In genomic region chr10:26439436-26440090, GRCh38 we compare ENCODE assay signal across 10 cellular contexts. TPM values are rescaled to one million over a fixed set of nuclear protein-coding genes. Genes with fewer than 3 reads are reported as not detected.
DNase-seq lines count a peak whose midpoint lies in the region; TF ChIP-seq lines count a peak whose summit lies in the region.
"Had no signal": no experiment of that assay in that cellular context is flagged by ENCODE, and none has a peak within 500 bp of the region (broad histone marks: within the 10 kb centered on the region; RNA-seq: fewer than 3 reads in every experiment).

No MANE protein-coding gene starts in this region.

- H3K9me3 Mint-ChIP-seq in activated naive CD4-positive, alpha-beta T cell treated with anti-CD3 and anti-CD28 coated beads for 36 hours, result no peaks in the 10 kb centered on the region

- H3K4me1 ChIP-seq in duodenal mucosa (ENCODE audit: control insufficient read depth in 1 of 2, insufficient read depth in 2 of 2, low read length in 2 of 2), result no peaks in the 10 kb centered on the region
- peaks cover 0 to 10% (median 0%) of the 10 kb centered on the region in 4 donors for H3K4me1 ChIP-seq in stomach

- TF ChIP-seq CTCF in NB4 (IDR thresholded peaks at IDR 0.05; ENCODE audit: low read depth, low read length) (no peak), stomach (IDR thresholded peaks at IDR 0.05) (no peak), GM10248 (IDR thresholded peaks at IDR 0.05; ENCODE audit: control extremely low read depth, extremely low read depth, low read depth, missing control alignments) (no peak)

- H3K27me3 ChIP-seq in duodenal mucosa (ENCODE audit: control insufficient read depth in 1 of 2, insufficient read depth in 2 of 2, low read length in 2 of 2) (no peaks in the 10 kb centered on the region), stomach (peaks cover 0 to 20% (median 16%) of the 10 kb centered on the region in 3 donors)

- H3K4me1 Mint-ChIP-seq in activated naive CD4-positive, alpha-beta T cell treated with anti-CD3 and anti-CD28 coated beads for 36 hours (ENCODE audit: low read depth), result peaks cover 60% of the 10 kb centered on the region

- H3K4me3 ChIP-seq in NB4 (ENCODE audit: low read depth, low read length) (peak overlapping the region; percentile 71), duodenal mucosa (ENCODE audit: low read depth in 1 of 2, low read length in 2 of 2) (peak overlapping the region; percentile 62 to 68), stomach (peak overlapping the region; percentile 36 to 50 (median 47))

- H3K27ac ChIP-seq in duodenal mucosa (ENCODE audit: low read depth, low read length) (peak overlapping the region; percentile 20), stomach (peak overlapping the region in 4 of 5 donors; percentile 77 to 92 (median 86))

- H3K9ac ChIP-seq in duodenal mucosa (ENCODE audit: low read depth in 1 of 2, low read length in 2 of 2), result peak overlapping the region; percentile 35 to 60

- no peak for DNase-seq in activated naive CD4-positive, alpha-beta T cell treated with anti-CD3 and anti-CD28 coated beads for 36 hours
- no peak for DNase-seq in activated naive CD4-positive, alpha-beta T cell treated with anti-CD3 and anti-CD28 coated beads, Interleukin-2, amount 50 U/mL, for 16 hours
- no peak for DNase-seq in NB4 (ENCODE audit: low read depth)
- DNase-seq in stomach, result no peak
- no peak for DNase-seq in DMS 273 treated with DMSO at 0.1 percent for 48 hours (lab: John Stamatoyannopoulos, UW)
- DNase-seq in GM10248 (ENCODE audit: extremely low spot score), result no peak
- DNase-seq in nucleus accumbens (lab: John Stamatoyannopoulos, UW), result no peak
- DNase-seq: NCI-H1417 had no signal

- TF ChIP-seq POLR2A in NB4 (IDR thresholded peaks at IDR 0.05; ENCODE audit: extremely low read depth, insufficient read length) (no peak), stomach (IDR thresholded peaks at IDR 0.05) (no peak)

- H3K27ac Mint-ChIP-seq in activated naive CD4-positive, alpha-beta T cell treated with anti-CD3 and anti-CD28 coated beads for 36 hours, result peak overlapping the region; percentile 97

- WGBS in stomach, 5 donors, result 58 to 78% (median 69%) methylated on average over 13 of the region's 13 CpGs

- intact Hi-C loops in activated naive CD4-positive, alpha-beta T cell treated with anti-CD3 and anti-CD28 coated beads for 36 hours (cut with micrococcal nuclease), result loop anchor here (1.0 to 10.0 kb wide), 12 partner anchors 8 to 1895 kb away; partner anchors contain the start of genes ABI1, ENKUR, GAD2 and MASTL
- intact Hi-C loops in stomach (cut with DNase I; ENCODE audit: low total_unique reads), result no loop called here

- H3K36me3 ChIP-seq in duodenal mucosa (ENCODE audit: control insufficient read depth in 1 of 2, insufficient read depth in 2 of 2, low read length in 2 of 2) (no peaks in the 10 kb centered on the region), stomach (no peaks in the 10 kb centered on the region)

- H3K9me3 ChIP-seq in duodenal mucosa (ENCODE audit: control insufficient read depth in 1 of 2, low read length in 2 of 2), result no peaks in the 10 kb centered on the region
- no peaks in the 10 kb centered on the region for H3K9me3 ChIP-seq in stomach

- no peak for TF ChIP-seq EP300 in stomach (IDR thresholded peaks at IDR 0.05)

- POLR2A ChIA-PET in GM10248 (lab: Yijun Ruan, JAX), result no interaction called here

- peaks cover 13% of the 10 kb centered on the region for H3K36me3 Mint-ChIP-seq in activated naive CD4-positive, alpha-beta T cell treated with anti-CD3 and anti-CD28 coated beads for 36 hours (ENCODE audit: low read depth)

- H3K27me3 Mint-ChIP-seq in activated naive CD4-positive, alpha-beta T cell treated with anti-CD3 and anti-CD28 coated beads for 36 hours (ENCODE audit: low read depth), result no peaks in the 10 kb centered on the region

- CTCF ChIA-PET in activated naive CD4-positive, alpha-beta T cell treated with anti-CD3 and anti-CD28 coated beads for 36 hours (lab: Charles Lee), result no interaction called here
- CTCF ChIA-PET in GM10248 (lab: Yijun Ruan, JAX), result interaction anchor here (1.5 kb wide), 1 partner anchor 31 kb away, joined by 3 read pairs; no protein-coding TSS in a partner anchor

- peak overlapping the region; percentile 81 for H3K4me3 Mint-ChIP-seq in activated naive CD4-positive, alpha-beta T cell treated with anti-CD3 and anti-CD28 coated beads for 36 hours

RNA-seq across cellular contexts. Expression of gene APBB1IP, which starts 1.4 kb away (rescaled TPM):
- total RNA-seq in activated naive CD4-positive, alpha-beta T cell treated with anti-CD3 and anti-CD28 coated beads for 36 hours, result 10 to 100 TPM; 29.4 to 30.9 TPM
- 1 to 10 TPM in 4 of 5 donors, not detected in 1; 1.2 to 4.0 (median 2.3) TPM for total RNA-seq in stomach
- 1 to 10 TPM; 3.1 to 4.7 (median 3.7) TPM for polyA plus RNA-seq in stomach
- total RNA-seq: SK-MEL-5 had no signal

Comparison
In these comparisons a context has a peak if more than half of its experiments do, and no peak if none do; other contexts are left out.
1. RNA of gene APBB1IP, which starts 1.4 kb away (total RNA-seq): 29.4 to 30.9 TPM in activated naive CD4-positive, alpha-beta T cell treated with anti-CD3 and anti-CD28 coated beads for 36 hours; 1.2 to 4.0 TPM in stomach; every median in the first group is over 4 times any median in the second.
2. Peak in every context shown above with its lines, with median percentiles within 50 percentile points of each other: H3K4me3 ChIP-seq.